In genomic region chr3:46934508-46935167, GRCh38 we compare ENCODE assay signal across 10 cellular contexts. TPM values are rescaled to one million over a fixed set of nuclear protein-coding genes. Genes with fewer than 3 reads are reported as not detected.
DNase-seq lines count a peak whose midpoint lies in the region; ATAC-seq lines count a peak whose summit lies in the region.
"Had no signal": no experiment of that assay in that cellular context is flagged by ENCODE, and none has a peak within 500 bp of the region (broad histone marks: within the 10 kb centered on the region; RNA-seq: fewer than 3 reads in every experiment).

No MANE protein-coding gene starts in this region.

- DNase-seq in HS-5 (ENCODE audit: low read depth) = peak; percentile 44
- peak; percentile 91 for DNase-seq in amniotic epithelial cell (ENCODE audit: low read depth)
- DNase-seq in hepatic stellate cell (ENCODE audit: low spot score) = peak; percentile 17
- DNase-seq in stimulated activated effector memory CD8-positive, alpha-beta T cell treated with anti-CD3 and anti-CD28 coated beads, Interleukin-12 subunit alpha, Interleukin-12 subunit beta, amount 100 ng/mL, for 72 hours (ENCODE audit: low spot score in 2 of 2) = no peak
- no peak for DNase-seq in kidney glomerular epithelial cell (lab: John Stamatoyannopoulos, UW)
- DNase-seq in left colon = no peak
- DNase-seq in SKM-1 (lab: John Stamatoyannopoulos, UW; ENCODE audit: unreplicated experiment) = no peak
- DNase-seq: NCI-H1105; stimulated activated naive CD8-positive, alpha-beta T cell treated with anti-CD3 and anti-CD28 coated beads, Interleukin-15, Interleukin-2, amounts not matched to agents 100 U/mL and 50 U/mL, for 24 hours had no signal

- H3K4me1 Mint-ChIP-seq in stimulated activated effector memory CD8-positive, alpha-beta T cell treated with anti-CD3 and anti-CD28 coated beads, Interleukin-12 subunit alpha, Interleukin-12 subunit beta, amount 100 ng/mL, for 72 hours = peaks cover 62% of the 10 kb centered on the region

- no peak overlapping the region for H3K4me3 Mint-ChIP-seq in stimulated activated effector memory CD8-positive, alpha-beta T cell treated with anti-CD3 and anti-CD28 coated beads, Interleukin-12 subunit alpha, Interleukin-12 subunit beta, amount 100 ng/mL, for 72 hours

- intact Hi-C loops in left colon (cut with DNase I, micrococcal nuclease) = no loop called here

- no peaks in the 10 kb centered on the region for H3K9me3 Mint-ChIP-seq in stimulated activated effector memory CD8-positive, alpha-beta T cell treated with anti-CD3 and anti-CD28 coated beads, Interleukin-12 subunit alpha, Interleukin-12 subunit beta, amount 100 ng/mL, for 72 hours

- peaks cover 58% of the 10 kb centered on the region for H3K36me3 Mint-ChIP-seq in stimulated activated effector memory CD8-positive, alpha-beta T cell treated with anti-CD3 and anti-CD28 coated beads, Interleukin-12 subunit alpha, Interleukin-12 subunit beta, amount 100 ng/mL, for 72 hours

- H3K27ac Mint-ChIP-seq in stimulated activated effector memory CD8-positive, alpha-beta T cell treated with anti-CD3 and anti-CD28 coated beads, Interleukin-12 subunit alpha, Interleukin-12 subunit beta, amount 100 ng/mL, for 72 hours = peak overlapping the region; percentile 12

- ATAC-seq in stimulated activated effector memory CD8-positive, alpha-beta T cell treated with anti-CD3 and anti-CD28 coated beads, Interleukin-12 subunit alpha, Interleukin-12 subunit beta, amount 100 ng/mL, for 72 hours = no peak
- ATAC-seq in left colon (no peak), HG03097 (IDR thresholded peaks at IDR 0.05; ENCODE audit: low FRiP score, unreplicated experiment) (no peak)
- ATAC-seq: stimulated activated naive CD8-positive, alpha-beta T cell treated with anti-CD3 and anti-CD28 coated beads, Interleukin-15, Interleukin-2, amounts not matched to agents 100 U/mL and 50 U/mL, for 24 hours had no signal

RNA-seq across cellular contexts. Expression of gene CCDC12, which starts 41.9 kb away (rescaled TPM):
- 10 to 100 TPM; 40.0 to 54.4 TPM for total RNA-seq in left colon

RNA-seq across cellular contexts. Expression of gene NBEAL2, which starts 44.8 kb away (rescaled TPM):
- total RNA-seq in left colon = 10 to 100 TPM; 51.4 to 98.1 TPM

RNA-seq across cellular contexts. Expression of gene PTH1R, which starts 57.1 kb away (rescaled TPM):
- total RNA-seq in left colon = 1 to 10 TPM; 1.4 to 1.7 TPM

Comparison
In these comparisons a context has a peak if more than half of its experiments do, and no peak if none do; other contexts are left out.
1. DNase-seq: peak in HS-5 (single experiment), amniotic epithelial cell (single experiment) and hepatic stellate cell (single experiment); none in stimulated activated effector memory CD8-positive, alpha-beta T cell treated with anti-CD3 and anti-CD28 coated beads, Interleukin-12 subunit alpha, Interleukin-12 subunit beta, amount 100 ng/mL, for 72 hours (0 of 2), kidney glomerular epithelial cell (single experiment), left colon (0 of 2) and SKM-1 (single experiment).